Comparison of ENCODE assay signal across 25 cellular contexts in the genomic region with DNA sequence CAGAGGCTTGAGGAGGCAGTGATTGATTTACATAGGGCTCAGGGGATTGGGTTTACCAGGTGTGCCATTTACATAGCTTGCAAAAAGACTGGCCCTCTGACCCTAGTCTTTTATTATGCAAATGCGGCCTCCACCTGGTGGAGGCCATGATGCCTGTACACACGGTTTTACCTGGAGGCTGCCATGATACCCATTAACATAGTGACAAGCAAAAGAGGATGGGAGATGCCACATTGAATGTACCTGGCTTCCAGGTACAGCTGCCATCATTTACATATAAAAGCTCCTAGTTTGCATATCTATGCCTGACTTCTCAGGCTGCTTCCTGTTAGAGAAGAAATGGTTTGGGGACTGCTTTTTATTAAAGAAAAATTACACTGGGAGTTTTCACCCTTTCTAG.
"Had no signal": no experiment of that assay in that cellular context is flagged by ENCODE, and none has a peak within 500 bp of the region (broad histone marks: within the 10 kb centered on the region; RNA-seq: fewer than 3 reads in every experiment).

No MANE protein-coding gene starts in this region.

- H3K9me3 ChIP-seq: neutrophil, suprapubic skin, upper lobe of right lung had no signal

- H3K27me3 ChIP-seq: neural progenitor cell, neutrophil, suprapubic skin, tibial artery, upper lobe of right lung had no signal

- FAIRE-seq: urothelium cell line had no signal

- H3K27ac ChIP-seq: left ventricle myocardium inferior, neural progenitor cell, neutrophil, parathyroid adenoma, skin epidermis, suprapubic skin, thoracic aorta, tibial artery, upper lobe of right lung had no signal

- H3K4me3 ChIP-seq: left ventricle myocardium inferior, lung, neural progenitor cell, skin epidermis, suprapubic skin, thoracic aorta, tibial artery, upper lobe of right lung had no signal

- H3K79me2 ChIP-seq: parathyroid adenoma had no signal

- H3K9ac ChIP-seq: neural progenitor cell, parathyroid adenoma had no signal

- H3K4me1 ChIP-seq: left ventricle myocardium inferior, neural progenitor cell, parathyroid adenoma, suprapubic skin, tibial artery, upper lobe of right lung had no signal

- H2AFZ ChIP-seq: neural progenitor cell, parathyroid adenoma had no signal

- H3K36me3 ChIP-seq: left ventricle myocardium inferior, neutrophil, suprapubic skin, thoracic aorta, tibial artery, upper lobe of right lung had no signal

- H3K4me2 ChIP-seq: neural progenitor cell had no signal

- DNase-seq: islet precursor cell; left ventricle myocardium inferior; mesendoderm; naive B cell; natural killer cell; nephron progenitor cell; occipital lobe; retina; right cardiac atrium; stimulated activated CD4-positive, alpha-beta T cell treated with anti-CD3 and anti-CD28 coated beads, Interleukin-12 subunit alpha, Interleukin-12 subunit beta, amount 100 ng/mL, for 4 hours; stimulated activated CD4-positive, alpha-beta T cell treated with anti-CD3 and anti-CD28 coated beads, Interleukin-15, amount 100 ng/mL, for 24 hours; stimulated activated CD4-positive, alpha-beta T cell treated with anti-CD3 and anti-CD28 coated beads, Interleukin-2, amount 100 ng/mL, for 24 hours; stimulated activated CD4-positive, alpha-beta T cell treated with anti-CD3 and anti-CD28 coated beads, Interleukin-4, amount 100 ng/mL, for 24 hours; stimulated activated naive CD4-positive, alpha-beta T cell; tibial artery; trophoblast cell; upper lobe of right lung had no signal
